17 cellular contexts compared by ENCODE assay signal in genomic region chr10:28710227-28710889, GRCh38. TPM values are rescaled to one million over a fixed set of nuclear protein-coding genes. Genes with fewer than 3 reads are reported as not detected.
"Had no signal": no experiment of that assay in that cellular context is flagged by ENCODE, and none has a peak within 500 bp of the region (broad histone marks: within the 10 kb centered on the region; RNA-seq: fewer than 3 reads in every experiment).

No MANE protein-coding gene starts in this region.

- H3K4me1 ChIP-seq: gastrocnemius medialis, parathyroid adenoma had no signal

- H3K27me3 ChIP-seq: gastrocnemius medialis had no signal

- H3K9me3 ChIP-seq: gastrocnemius medialis had no signal

- FAIRE-seq: astrocyte, bronchial epithelial cell, islet of Langerhans had no signal

- ATAC-seq: esophagus mucosa; gastrocnemius medialis; naive thymus-derived CD8-positive, alpha-beta T cell; SK-N-SH treated with all-trans-retinoic acid at 6 μM for 48 hours had no signal

- H3K36me3 ChIP-seq: gastrocnemius medialis had no signal

- H3K4me3 ChIP-seq: gastrocnemius medialis had no signal

- H3K27ac ChIP-seq: gastrocnemius medialis, parathyroid adenoma, VCaP had no signal

- DNase-seq: activated CD4-positive, alpha-beta T cell treated with anti-CD3 and anti-CD28 coated beads, Interleukin-2, amount 50 U/mL, for 1 hour; activated CD4-positive, CD25-positive, alpha-beta regulatory T cell treated with anti-CD3 and anti-CD28 coated beads, Interleukin-2, amount 50 U/mL, for 72 hours; activated CD8-positive, alpha-beta memory T cell treated with anti-CD3 and anti-CD28 coated beads, Interleukin-2, amount 50 U/mL, for 4 hours; activated effector memory CD4-positive, alpha-beta T cell treated with Interleukin-2 at 50 U/mL for 16 hours; activated naive CD4-positive, alpha-beta T cell treated with anti-CD3 and anti-CD28 coated beads, Interleukin-2, amount 50 U/mL, for 16 hours; activated T-cell treated with anti-CD3 and anti-CD28 coated beads, Interleukin-2, amount 50 U/mL, for 48 hours; effector CD8-positive, alpha-beta T cell; gastrocnemius medialis; naive thymus-derived CD8-positive, alpha-beta T cell had no signal

RNA-seq across cellular contexts. Expression of gene BAMBI, which starts 33.0 kb away (rescaled TPM):
- total RNA-seq: T-helper 1 cell treated with Interleukin-12 subunit alpha and Interleukin-12 subunit beta and Interleukin-4 antibody, amounts not matched to agents 30 ng/mL and 1 ng/mL, for 36 hours had no signal
- polyA plus RNA-seq: naive thymus-derived CD8-positive, alpha-beta T cell had no signal
